ENCODE assay signal across 10 cellular contexts in the genomic region with DNA sequence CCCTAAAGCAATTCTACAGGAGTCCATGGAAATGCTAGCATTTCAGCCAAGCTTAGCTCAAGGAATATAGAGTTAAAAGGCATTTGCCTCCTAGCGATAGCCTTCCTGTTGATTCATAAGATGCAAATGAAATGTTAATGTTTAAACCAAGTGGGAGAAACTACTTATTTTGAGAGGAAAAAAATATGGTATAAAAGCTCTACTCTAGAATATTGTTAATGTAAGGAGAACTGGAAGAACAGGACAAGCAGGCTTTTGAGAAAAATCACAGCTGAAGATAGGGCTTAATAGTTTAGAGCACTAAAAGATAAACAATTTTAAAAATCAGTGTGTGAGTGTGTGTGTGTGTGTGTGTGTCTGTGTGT. TPM values are rescaled to one million over a fixed set of nuclear protein-coding genes. Genes with fewer than 3 reads are reported as not detected.
DNase-seq lines count a peak whose midpoint lies in the region; ATAC-seq and TF ChIP-seq lines count a peak whose summit lies in the region.
"Had no signal": no experiment of that assay in that cellular context is flagged by ENCODE, and none has a peak within 500 bp of the region (broad histone marks: within the 10 kb centered on the region; RNA-seq: fewer than 3 reads in every experiment).

No MANE protein-coding gene starts in this region.

- H3K4me3 Mint-ChIP-seq in naive thymus-derived CD4-positive, alpha-beta T cell, result peak overlapping the region in 7 of 10 donors; percentile 40 to 97 (median 90)

- no peaks in the 10 kb centered on the region for H3K36me3 ChIP-seq in BLaER1 treated with 17β-estradiol and CSF1 and Interleukin-3, amounts not matched to agents 10 nM and 100 nM
- H3K36me3 ChIP-seq in naive thymus-derived CD4-positive, alpha-beta T cell (ENCODE audit: control insufficient read depth in 2 of 3, insufficient read depth in 3 of 3, low read length in 3 of 3), result no peaks in the 10 kb centered on the region

- peaks cover 16 to 36% (median 29%) of the 10 kb centered on the region in 5 donors for H3K27me3 Mint-ChIP-seq in naive thymus-derived CD4-positive, alpha-beta T cell

- no peaks in the 10 kb centered on the region for H3K9me3 Mint-ChIP-seq in naive thymus-derived CD4-positive, alpha-beta T cell
- H3K9me3 Mint-ChIP-seq: effector memory CD8-positive, alpha-beta T cell had no signal

- POLR2A ChIA-PET in naive thymus-derived CD4-positive, alpha-beta T cell (lab: Charles Lee), result interaction anchor here (0.5 kb wide), 1 partner anchor 1260 kb away, joined by 5 read pairs; no protein-coding TSS in a partner anchor

- peak overlapping the region in 4 of 10 experiments; percentile 70 to 87 (median 84); a peak in 6 of 20 replicates for H3K4me3 ChIP-seq in BLaER1 treated with 17β-estradiol and CSF1 and Interleukin-3, amounts not matched to agents 10 nM and 100 nM
- H3K4me3 ChIP-seq in dorsolateral prefrontal cortex, result peak overlapping the region; percentile 51 to 96 (median 83)
- no peak overlapping the region for H3K4me3 ChIP-seq in naive thymus-derived CD4-positive, alpha-beta T cell (ENCODE audit: low read length)

- H3K27me3 ChIP-seq in BLaER1 treated with 17β-estradiol and CSF1 and Interleukin-3, amounts not matched to agents 10 nM and 100 nM, result peaks cover 0 to 24% (median 15%) of the 10 kb centered on the region in 11 experiments; a peak in 18 of 22 replicates
- no peaks in the 10 kb centered on the region for H3K27me3 ChIP-seq in dorsolateral prefrontal cortex
- H3K27me3 ChIP-seq in naive thymus-derived CD4-positive, alpha-beta T cell (ENCODE audit: control insufficient read depth in 2 of 2, insufficient read depth in 2 of 2, low read length in 2 of 2), result no peaks in the 10 kb centered on the region

- peaks cover 22 to 38% (median 29%) of the 10 kb centered on the region in 7 donors for H3K4me1 Mint-ChIP-seq in naive thymus-derived CD4-positive, alpha-beta T cell

- TF ChIP-seq CTCF in dorsolateral prefrontal cortex (IDR thresholded peaks at IDR 0.05 in 54 of 56, conservative IDR thresholded peaks at IDR 0.05 in 2 of 56; ENCODE audit: low read depth in 1 of 56, partially characterized antibody in 56 of 56), result peak in 1 of 56 donors; percentile 0

- peak overlapping the region in 5 of 11 experiments; percentile 83 to 91 (median 88); a peak in 7 of 22 replicates for H3K9ac ChIP-seq in BLaER1 treated with 17β-estradiol and CSF1 and Interleukin-3, amounts not matched to agents 10 nM and 100 nM

- intact Hi-C loops in dorsolateral prefrontal cortex (cut with DNase I) (loop anchor here (5.0 to 10.0 kb wide), 5 partner anchors 230 to 1093 kb away; no protein-coding TSS in a partner anchor), left ventricle myocardium superior (cut with micrococcal nuclease) (no loop called here)
- intact Hi-C loops in naive thymus-derived CD4-positive, alpha-beta T cell (cut with micrococcal nuclease), result loop anchor here (5.0 to 10.0 kb wide), 8 partner anchors 307 to 1880 kb away; no protein-coding TSS in a partner anchor

- no peak overlapping the region for H3K27ac Mint-ChIP-seq in naive thymus-derived CD4-positive, alpha-beta T cell

- peak; percentile 90 for DNase-seq in NCI-H526 treated with DMSO at 0.1 percent for 48 hours (lab: John Stamatoyannopoulos, UW)
- no peak for DNase-seq in dorsolateral prefrontal cortex
- no peak for DNase-seq in naive thymus-derived CD4-positive, alpha-beta T cell
- DNase-seq in left ventricle myocardium superior, result no peak
- no peak for DNase-seq in foreskin melanocyte
- DNase-seq: effector memory CD8-positive, alpha-beta T cell; stimulated activated CD4-positive, alpha-beta T cell treated with anti-CD3 and anti-CD28 coated beads, Interleukin-4, amount 100 ng/mL, for 24 hours had no signal

- peak overlapping the region in 9 of 11 experiments; percentile 87 to 100 (median 97); a peak in 17 of 22 replicates for H3K4me2 ChIP-seq in BLaER1 treated with 17β-estradiol and CSF1 and Interleukin-3, amounts not matched to agents 10 nM and 100 nM

- H4K20me1 ChIP-seq in BLaER1 treated with 17β-estradiol and CSF1 and Interleukin-3, amounts not matched to agents 10 nM and 100 nM, result peaks cover 0 to 3% (median 0%) of the 10 kb centered on the region in 11 experiments; a peak in 5 of 22 replicates

- CTCF ChIA-PET in naive thymus-derived CD4-positive, alpha-beta T cell (lab: Charles Lee), result no interaction called here

- peak overlapping the region in 5 of 11 experiments; percentile 57 to 92 (median 79); a peak in 7 of 22 replicates for H3K27ac ChIP-seq in BLaER1 treated with 17β-estradiol and CSF1 and Interleukin-3, amounts not matched to agents 10 nM and 100 nM
- peak overlapping the region in 51 of 59 donors; percentile 44 to 98 (median 95) for H3K27ac ChIP-seq in dorsolateral prefrontal cortex
- H3K27ac ChIP-seq in naive thymus-derived CD4-positive, alpha-beta T cell (ENCODE audit: low read depth, low read length), result no peak overlapping the region

- H3K36me3 Mint-ChIP-seq in naive thymus-derived CD4-positive, alpha-beta T cell, result no peaks in the 10 kb centered on the region

- H3K4me1 ChIP-seq in BLaER1 treated with 17β-estradiol and CSF1 and Interleukin-3, amounts not matched to agents 10 nM and 100 nM, result peaks cover 10 to 51% (median 31%) of the 10 kb centered on the region in 10 experiments
- peaks cover 3 to 10% of the 10 kb centered on the region in 2 donors for H3K4me1 ChIP-seq in naive thymus-derived CD4-positive, alpha-beta T cell (ENCODE audit: control insufficient read depth in 2 of 2, insufficient read depth in 2 of 2, low read length in 2 of 2)

- ATAC-seq in naive thymus-derived CD4-positive, alpha-beta T cell, result no peak
- ATAC-seq in left ventricle myocardium superior, result no peak
- ATAC-seq in HG03108 (IDR thresholded peaks at IDR 0.05; ENCODE audit: unreplicated experiment), result no peak
- ATAC-seq in GM18517 (IDR thresholded peaks at IDR 0.05; ENCODE audit: unreplicated experiment), result no peak
- ATAC-seq: effector memory CD8-positive, alpha-beta T cell had no signal

- no peaks in the 10 kb centered on the region for H3K9me3 ChIP-seq in BLaER1 treated with 17β-estradiol and CSF1 and Interleukin-3, amounts not matched to agents 10 nM and 100 nM (replicated peaks in 1 of 11)
- no peaks in the 10 kb centered on the region for H3K9me3 ChIP-seq in naive thymus-derived CD4-positive, alpha-beta T cell (ENCODE audit: control insufficient read depth in 2 of 3, low read length in 3 of 3)

RNA-seq across cellular contexts. Expression of a gene that starts 1.6 kb away (rescaled TPM):
- total RNA-seq in dorsolateral prefrontal cortex, result 100 to 1,000 TPM in 27 of 120 experiments, 10 to 100 TPM in 93; 43.9 to 211 (median 78.4) TPM
- 10 to 100 TPM in 1 of 5 experiments, 1 to 10 TPM in 4; 3.4 to 10.3 (median 4.4) TPM for total RNA-seq in naive thymus-derived CD4-positive, alpha-beta T cell
- polyA plus RNA-seq in naive thymus-derived CD4-positive, alpha-beta T cell, result 1 to 10 TPM in 1 of 2 donors, under 1 TPM in 1; 0.94 to 1.2 TPM
- 3.5 TPM for total RNA-seq in left ventricle myocardium superior
